In the genomic region with DNA sequence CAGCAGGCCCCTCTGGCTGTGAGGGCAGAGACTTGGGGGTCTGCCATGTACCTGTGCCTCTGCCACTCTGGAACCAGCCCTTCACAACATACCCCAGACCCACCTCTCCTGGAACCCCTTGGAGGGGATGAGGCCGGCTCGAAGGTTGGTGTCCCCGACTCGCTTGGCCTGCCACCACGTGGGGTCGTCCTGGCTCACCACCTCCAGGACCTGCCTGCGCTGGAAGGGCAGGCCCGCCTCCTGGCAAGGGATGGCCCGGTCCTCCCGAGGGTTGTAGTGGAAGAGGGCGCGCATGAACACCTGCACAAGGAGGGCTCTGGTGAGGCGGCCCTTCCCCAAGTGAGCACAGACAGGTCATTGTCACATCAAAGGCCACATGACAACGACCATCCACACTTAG, we compare ENCODE assay signal across 29 cellular contexts. TPM values are rescaled to one million over a fixed set of nuclear protein-coding genes. Genes with fewer than 3 reads are reported as not detected.
"Had no signal": no experiment of that assay in that cellular context is flagged by ENCODE, and none has a peak within 500 bp of the region (broad histone marks: within the 10 kb centered on the region; RNA-seq: fewer than 3 reads in every experiment).

No MANE protein-coding gene starts in this region.

- H3K9me3 ChIP-seq: SJCRH30 had no signal

- H3K27me3 ChIP-seq: SJCRH30 had no signal

- H3K4me3 ChIP-seq: K562, SJCRH30, SK-N-MC had no signal

- H3K4me1 ChIP-seq: SJCRH30 had no signal

- DNase-seq: activated CD4-positive, alpha-beta T cell treated with anti-CD3 and anti-CD28 coated beads for 1 hour; activated CD4-positive, alpha-beta T cell treated with anti-CD3 and anti-CD28 coated beads for 48 hours; activated CD4-positive, CD25-positive, alpha-beta regulatory T cell; activated CD8-positive, alpha-beta T cell treated with anti-CD3 and anti-CD28 coated beads for 36 hours; activated naive CD4-positive, alpha-beta T cell treated with anti-CD3 and anti-CD28 coated beads, Interleukin-2, amount 10 ng/mL, durations not matched to agents 7 days and 5 days; activated naive CD8-positive, alpha-beta T cell treated with anti-CD3 and anti-CD28 coated beads, Interleukin-2, amount 50 U/mL, for 24 hours; activated T-cell treated with anti-CD3 and anti-CD28 coated beads, Interleukin-2, amount 50 U/mL, for 24 hours; anterior cingulate cortex; IMR-90; NCI-H1105; NCI-H1436 treated with DMSO at 0.1 percent for 48 hours; NCI-H1694 treated with DMSO at 0.1 percent for 48 hours; NCI-H2029; NCI-H345; SHP77; SJCRH30; T1000; WERI-Rb-1 had no signal

- H3K27ac ChIP-seq: SJCRH30, SK-N-MC, WERI-Rb-1 had no signal

- ATAC-seq: activated CD8-positive, alpha-beta T cell treated with anti-CD3 and anti-CD28 coated beads for 36 hours; activated naive CD8-positive, alpha-beta T cell treated with anti-CD3 and anti-CD28 coated beads, Interleukin-2, amount 50 U/mL, for 24 hours; K562; Panc1 had no signal

RNA-seq across cellular contexts. Expression of a gene that starts 12.2 kb away (rescaled TPM):
- total RNA-seq: T-helper 1 cell treated with Interleukin-12 subunit alpha and Interleukin-12 subunit beta and Interleukin-4 antibody, amounts not matched to agents 30 ng/mL and 1 ng/mL, for 36 hours; T-helper 2 cell treated with Interferon-gamma antibody and Interleukin-4, amounts not matched to agents 100 ng/mL and 5 ng/mL, for 36 hours had no signal

RNA-seq across cellular contexts. Expression of a gene that starts 26.2 kb away (rescaled TPM):
- total RNA-seq: activated CD8-positive, alpha-beta memory T cell treated with anti-CD3 and anti-CD28 coated beads for 36 hours; activated CD8-positive, alpha-beta T cell treated with anti-CD3 and anti-CD28 coated beads for 36 hours; activated T-helper 2 cell treated with anti-CD3 and anti-CD28 coated beads, Interferon-gamma antibody, Interleukin-2, Interleukin-4, amounts not matched to agents 10 μg/mL and 5 μg/mL and 100 μg/mL, durations not matched to agents 14 hours and 24 hours and 36 hours; bronchial epithelial cell; IMR-90; K562; M059J; NCI-H460; RPMI7951; SJCRH30; T-helper 1 cell treated with Interleukin-12 subunit alpha and Interleukin-12 subunit beta and Interleukin-4 antibody, amounts not matched to agents 30 ng/mL and 1 ng/mL, for 36 hours; T-helper 2 cell treated with Interferon-gamma antibody and Interleukin-4, amounts not matched to agents 100 ng/mL and 5 ng/mL, for 36 hours had no signal

RNA-seq across cellular contexts. Expression of a gene that starts 40.5 kb away (rescaled TPM):
- total RNA-seq: activated CD8-positive, alpha-beta memory T cell treated with anti-CD3 and anti-CD28 coated beads for 36 hours; activated T-helper 2 cell treated with anti-CD3 and anti-CD28 coated beads, Interferon-gamma antibody, Interleukin-2, Interleukin-4, amounts not matched to agents 10 μg/mL and 5 μg/mL and 100 μg/mL, durations not matched to agents 14 hours and 24 hours and 36 hours; bronchial epithelial cell; K562; M059J; NCI-H460; RPMI7951; SJCRH30; T-helper 1 cell treated with Interleukin-12 subunit alpha and Interleukin-12 subunit beta and Interleukin-4 antibody, amounts not matched to agents 30 ng/mL and 1 ng/mL, for 36 hours; T-helper 2 cell treated with Interferon-gamma antibody and Interleukin-4, amounts not matched to agents 100 ng/mL and 5 ng/mL, for 36 hours had no signal
